In the genomic region with DNA sequence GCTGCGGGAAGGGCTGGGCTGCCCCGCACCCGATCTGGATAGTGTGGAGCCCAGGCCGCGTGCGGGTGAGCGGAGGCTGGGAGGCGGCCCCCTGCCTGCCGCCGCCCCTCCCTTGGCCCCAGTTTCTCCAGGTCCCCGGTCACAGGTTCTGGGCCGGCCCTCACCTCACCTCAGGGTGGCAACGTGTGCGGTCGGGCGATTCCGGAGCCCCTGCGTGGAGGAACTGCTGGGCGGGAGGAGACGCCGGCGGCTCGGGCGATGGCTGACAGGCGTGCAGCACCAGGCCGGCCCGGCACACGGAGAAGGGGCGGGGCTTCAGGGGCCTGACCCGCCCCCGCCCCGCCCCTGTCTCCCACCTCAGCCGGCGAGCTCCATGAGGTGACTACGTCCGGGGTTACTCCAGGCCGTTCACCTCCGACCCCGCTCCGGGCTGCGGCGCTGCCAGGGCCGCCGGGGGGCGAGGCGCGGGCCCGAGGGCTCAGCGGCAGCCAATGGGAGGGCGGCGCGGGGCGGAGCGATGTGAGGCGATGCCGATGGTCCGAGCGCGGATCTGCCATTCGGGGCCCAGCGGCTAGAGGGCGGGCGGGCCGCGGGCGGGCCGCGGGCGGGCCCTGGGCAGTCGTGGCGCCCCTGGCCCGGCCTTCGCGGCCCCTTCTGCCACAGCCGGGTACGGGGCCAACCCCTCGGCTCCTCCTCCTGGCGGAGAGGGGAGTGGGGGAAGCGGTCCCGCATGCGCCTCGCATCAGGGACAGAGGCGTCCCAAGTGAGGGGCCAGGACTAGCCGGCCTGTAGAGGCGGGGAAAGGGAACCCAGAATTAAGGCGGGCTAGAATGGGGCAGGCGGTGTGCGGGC, we compare ENCODE assay signal across 8 cellular contexts. TPM values are rescaled to one million over a fixed set of nuclear protein-coding genes. Genes with fewer than 3 reads are reported as not detected.
DNase-seq lines count a peak whose midpoint lies in the region; ATAC-seq and TF ChIP-seq lines count a peak whose summit lies in the region.

No MANE protein-coding gene starts in this region.

- H3K27me3 Mint-ChIP-seq in activated naive CD8-positive, alpha-beta T cell: no peaks in the 10 kb centered on the region

- H3K4me1 ChIP-seq in SK-N-SH (ENCODE audit: control insufficient read depth in 1 of 2, insufficient read depth in 2 of 2, low read depth in 1 of 2, low read length in 1 of 2): peaks cover 0 to 13% of the 10 kb centered on the region in 2 experiments; a peak in 2 of 4 replicates
- H3K4me1 ChIP-seq in ovary (ENCODE audit: insufficient read depth): peaks cover 1% of the 10 kb centered on the region
- H3K4me1 ChIP-seq in thyroid gland: peaks cover 19 to 32% of the 10 kb centered on the region in 2 donors

- H3K27ac Mint-ChIP-seq in activated naive CD8-positive, alpha-beta T cell: peak overlapping the region; percentile 86

- TF ChIP-seq RAD21 in SK-N-SH (IDR thresholded peaks at IDR 0.05; ENCODE audit: low read length): no peak

- POLR2A ChIA-PET in SK-N-SH (lab: Yijun Ruan, JAX): interaction anchor here (0.6 kb wide), 1 partner anchor 17 kb away, joined by 3 read pairs; no protein-coding TSS in a partner anchor

- no peaks in the 10 kb centered on the region for H3K9me3 ChIP-seq in SK-N-SH
- H3K9me3 ChIP-seq in ovary: no peaks in the 10 kb centered on the region
- no peaks in the 10 kb centered on the region for H3K9me3 ChIP-seq in thyroid gland

- H3F3A ChIP-seq in SK-N-SH (replicated peaks; ENCODE audit: insufficient read depth): peaks cover 7% of the 10 kb centered on the region

- H4K20me1 ChIP-seq in SK-N-SH (ENCODE audit: insufficient read depth): 0 out of 2 replicates have a peak, but pooled peaks cover 11% of the 10 kb centered on the region

- H3K79me2 ChIP-seq in SK-N-SH (ENCODE audit: insufficient read depth): peaks cover 42% of the 10 kb centered on the region

- intact Hi-C loops in Right ventricle myocardium inferior (cut with DNase I): loop anchor here (2.0 to 5.0 kb wide), 4 partner anchors 48 to 412 kb away; a partner anchor contains a TSS
- intact Hi-C loops in ovary (cut with DNase I): no loop called here
- intact Hi-C loops in thyroid gland (cut with DNase I): no loop called here

- peak overlapping the region; percentile 97 for H3K4me3 Mint-ChIP-seq in activated naive CD8-positive, alpha-beta T cell

- peak overlapping the region; percentile 66 to 72; a peak in 3 of 4 replicates for H3K27ac ChIP-seq in SK-N-SH (ENCODE audit: low read depth in 2 of 2, low read length in 1 of 2)
- H3K27ac ChIP-seq in ovary: peak overlapping the region; percentile 86 to 94
- H3K27ac ChIP-seq in thyroid gland: peak overlapping the region; percentile 62 to 80 (median 79)

- TF ChIP-seq EP300 in SK-N-SH (IDR thresholded peaks at IDR 0.05; ENCODE audit: borderline replicate concordance in 1 of 2, low read depth in 1 of 2, low read length in 1 of 2) (no peak), ovary (IDR thresholded peaks at IDR 0.05) (no peak)

- H3K4me3 ChIP-seq in NB4 (ENCODE audit: low read depth, low read length) (peak overlapping the region; percentile 87), SK-N-SH (ENCODE audit: low read depth in 2 of 2, low read length in 1 of 2) (peak overlapping the region; percentile 75 to 78), ovary (peak overlapping the region; percentile 64), thyroid gland (replicated peaks in 1 of 3) (peak overlapping the region; percentile 40 to 72 (median 55))

- no peaks in the 10 kb centered on the region for H3K9me2 ChIP-seq in SK-N-SH

- H3K27me3 ChIP-seq in SK-N-SH (ENCODE audit: insufficient read depth) (no peaks in the 10 kb centered on the region), ovary (no peaks in the 10 kb centered on the region), thyroid gland (no peaks in the 10 kb centered on the region)

- H3K9ac ChIP-seq in SK-N-SH: peak overlapping the region; percentile 70

- peaks cover 19% of the 10 kb centered on the region for H3K4me1 Mint-ChIP-seq in activated naive CD8-positive, alpha-beta T cell (ENCODE audit: low read depth)

- peaks cover 4% of the 10 kb centered on the region for H3K36me3 Mint-ChIP-seq in activated naive CD8-positive, alpha-beta T cell

- DNase-seq in NB4 (ENCODE audit: low read depth): peak; percentile 99
- peak; percentile 95 for DNase-seq in SK-N-SH
- DNase-seq in Right ventricle myocardium inferior (ENCODE audit: missing footprints): peak; percentile 97
- peak; percentile 95 to 98 (median 97) for DNase-seq in ovary
- DNase-seq in thyroid gland: peak; percentile 96 to 97

- H3K36me3 ChIP-seq in SK-N-SH (replicated peaks in 1 of 2; ENCODE audit: control insufficient read depth in 1 of 2, insufficient read depth in 2 of 2, low read length in 1 of 2): peaks cover 0 to under 1% of the 10 kb centered on the region in 2 experiments
- no peaks in the 10 kb centered on the region for H3K36me3 ChIP-seq in ovary
- no peaks in the 10 kb centered on the region for H3K36me3 ChIP-seq in thyroid gland

- TF ChIP-seq CTCF in NB4 (IDR thresholded peaks at IDR 0.05; ENCODE audit: low read depth, low read length) (no peak), SK-N-SH (IDR thresholded peaks at IDR 0.05) (peak; percentile 28; the same call in 1 of the 2 replicates), ovary (IDR thresholded peaks at IDR 0.05) (peak in 2 of 3 donors; percentile 71 to 83), thyroid gland (IDR thresholded peaks at IDR 0.05) (peak in 4 of 6 experiments; percentile 9 to 57 (median 50))

- ATAC-seq in HG02571 (IDR thresholded peaks at IDR 0.05; ENCODE audit: unreplicated experiment): peak; percentile 91
- peak; percentile 98 for ATAC-seq in Right ventricle myocardium inferior

- 3% methylated on average over 14 of the region's 88 CpGs for WGBS in SK-N-SH (ENCODE audit: low lambda C conversion rate)
- WGBS in ovary, 3 donors: 0 to 1% (median 1%) methylated on average over 33 to 88 of the region's 88 CpGs
- WGBS in thyroid gland, 2 donors: 0 to 4% methylated on average over 4 to 9 of the region's 88 CpGs

- H3K9me3 Mint-ChIP-seq in activated naive CD8-positive, alpha-beta T cell (ENCODE audit: low read depth): no peaks in the 10 kb centered on the region

- H2AFZ ChIP-seq in SK-N-SH (ENCODE audit: low read depth): peak overlapping the region; percentile 93

- CTCF ChIA-PET in SK-N-SH (lab: Yijun Ruan, JAX): interaction anchor here (0.7 to 4.9 kb wide), 3 partner anchors 14 to 22 kb away, joined by 3 to 35 read pairs (median 3); no protein-coding TSS in a partner anchor

- peak; percentile 48 for TF ChIP-seq POLR2A in GM10847 (IDR thresholded peaks at IDR 0.05; ENCODE audit: extremely low read depth, insufficient read length)
- TF ChIP-seq POLR2A in NB4 (IDR thresholded peaks at IDR 0.05; ENCODE audit: extremely low read depth, insufficient read length): peak; percentile 66
- peak; percentile 65 for TF ChIP-seq POLR2A in ovary (IDR thresholded peaks at IDR 0.05)
- peak; percentile 50 to 74 for TF ChIP-seq POLR2A in thyroid gland (IDR thresholded peaks at IDR 0.05)

- peak overlapping the region; percentile 99 for H3K4me2 ChIP-seq in SK-N-SH

TF ChIP-seq in SK-N-SH, 30 proteins besides CTCF, POLR2A, EP300 and RAD21 (continues in another document):
- TF ChIP-seq NRF1 (IDR thresholded peaks at IDR 0.05; ENCODE audit: low read depth, low read length) (peak; percentile 51; the same call in 1 of the 2 replicates), RFX5 (IDR thresholded peaks at IDR 0.05; ENCODE audit: low read length) (no peak), YY1 (IDR thresholded peaks at IDR 0.05; ENCODE audit: low read depth) (no peak; the same call in 1 of the 2 replicates), FOXM1 (IDR thresholded peaks at IDR 0.05; ENCODE audit: low read depth) (no peak), SIN3A (IDR thresholded peaks at IDR 0.05; ENCODE audit: borderline replicate concordance, low read depth, low read length) (peak; percentile 87; the same call in 1 of the 2 replicates), MXI1 (IDR thresholded peaks at IDR 0.05; ENCODE audit: low read depth, low read length) (no peak; the same call in none of the 2 replicates), POLR2AphosphoS5 (IDR thresholded peaks at IDR 0.05; ENCODE audit: low read depth, low read length) (peak; percentile 37; the same call in 1 of the 2 replicates), RXRA (IDR thresholded peaks at IDR 0.05; ENCODE audit: borderline replicate concordance, low read depth) (peak; percentile 95)
- TF ChIP-seq, protein P1, sequence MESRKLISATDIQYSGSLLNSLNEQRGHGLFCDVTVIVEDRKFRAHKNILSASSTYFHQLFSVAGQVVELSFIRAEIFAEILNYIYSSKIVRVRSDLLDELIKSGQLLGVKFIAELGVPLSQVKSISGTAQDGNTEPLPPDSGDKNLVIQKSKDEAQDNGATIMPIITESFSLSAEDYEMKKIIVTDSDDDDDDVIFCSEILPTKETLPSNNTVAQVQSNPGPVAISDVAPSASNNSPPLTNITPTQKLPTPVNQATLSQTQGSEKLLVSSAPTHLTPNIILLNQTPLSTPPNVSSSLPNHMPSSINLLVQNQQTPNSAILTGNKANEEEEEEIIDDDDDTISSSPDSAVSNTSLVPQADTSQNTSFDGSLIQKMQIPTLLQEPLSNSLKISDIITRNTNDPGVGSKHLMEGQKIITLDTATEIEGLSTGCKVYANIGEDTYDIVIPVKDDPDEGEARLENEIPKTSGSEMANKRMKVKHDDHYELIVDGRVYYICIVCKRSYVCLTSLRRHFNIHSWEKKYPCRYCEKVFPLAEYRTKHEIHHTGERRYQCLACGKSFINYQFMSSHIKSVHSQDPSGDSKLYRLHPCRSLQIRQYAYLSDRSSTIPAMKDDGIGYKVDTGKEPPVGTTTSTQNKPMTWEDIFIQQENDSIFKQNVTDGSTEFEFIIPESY (IDR thresholded peaks at IDR 0.05; ENCODE audit: borderline replicate concordance, low read depth): no peak

RNA-seq across cellular contexts. Expression of a gene that starts 16.7 kb away (rescaled TPM):
- polyA plus RNA-seq in SK-N-SH (2012; rRNA removed) (not detected in 2 replicates), ovary (not detected)
- polyA plus RNA-seq in SK-N-SH (2012; cell fraction: cytosol; rRNA removed): not detected in 2 replicates
- polyA plus RNA-seq in SK-N-SH (2012; cell fraction: nucleus; rRNA removed): not detected in 2 replicates
- total RNA-seq in Right ventricle myocardium inferior (not detected), ovary (not detected), thyroid gland (not detected)

RNA-seq across cellular contexts. Expression of a gene that starts 47.6 kb away (rescaled TPM):
- polyA plus RNA-seq in SK-N-SH (2012; rRNA removed) (27.2 and 33.7 TPM in 2 replicates), ovary (10 to 100 TPM; 10.9 to 36.8 TPM)
- polyA plus RNA-seq in SK-N-SH (2012; cell fraction: cytosol; rRNA removed): 24.0 and 27.7 TPM in 2 replicates
- 36.5 and 55.0 TPM in 2 replicates for polyA plus RNA-seq in SK-N-SH (2012; cell fraction: nucleus; rRNA removed)
- total RNA-seq in Right ventricle myocardium inferior (13.3 TPM), ovary (100 to 1,000 TPM in 1 of 7 donors, 10 to 100 TPM in 6; 20.5 to 104 (median 43.3) TPM), thyroid gland (10 to 100 TPM; 27.2 to 55.7 (median 38.4) TPM)

RNA-seq across cellular contexts. Expression of a gene that starts 47.6 kb away (rescaled TPM):
- polyA plus RNA-seq in SK-N-SH (2012; rRNA removed): 9.7 and 11.7 TPM in 2 replicates
- 7.4 and 8.1 TPM in 2 replicates for polyA plus RNA-seq in SK-N-SH (2012; cell fraction: cytosol; rRNA removed)
- polyA plus RNA-seq in SK-N-SH (2012; cell fraction: nucleus; rRNA removed): 16.4 and 27.5 TPM in 2 replicates
- total RNA-seq in Right ventricle myocardium inferior: 11.3 TPM
- total RNA-seq in ovary: 10 to 100 TPM; 12.9 to 33.2 (median 24.9) TPM
- 10 to 100 TPM in 1 of 2 donors, 1 to 10 TPM in 1; 9.2 to 20.5 TPM for polyA plus RNA-seq in ovary
- total RNA-seq in thyroid gland: 10 to 100 TPM; 19.3 to 33.2 (median 22.1) TPM

Comparison
In these comparisons a context has a peak if more than half of its experiments do, and no peak if none do; other contexts are left out.
1. Peak in every context shown above with its lines: DNase-seq, ATAC-seq, H3K4me3 ChIP-seq and H3K27ac ChIP-seq.